ENCODE assay signal across 1 cellular context in the genomic region with DNA sequence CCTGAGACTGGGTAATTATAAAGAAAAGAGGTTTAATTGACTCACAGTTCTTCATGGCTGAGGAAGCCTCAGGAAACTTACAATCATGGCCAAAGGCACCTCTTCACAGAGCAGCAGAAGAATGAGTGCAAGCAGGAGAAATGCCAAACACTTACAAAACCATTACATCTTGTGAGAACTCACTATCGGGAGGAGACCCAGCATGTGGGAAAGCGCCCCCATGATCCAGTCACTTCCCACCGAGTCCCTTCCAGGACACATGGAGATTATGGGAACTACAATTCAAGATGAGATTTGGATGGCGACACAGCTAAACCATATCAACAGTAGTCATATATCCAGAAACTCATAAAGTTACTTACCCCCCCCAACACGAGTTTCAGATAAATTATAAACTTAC.
TF ChIP-seq lines count a peak whose summit lies in the region.

No MANE protein-coding gene starts in this region.

TF ChIP-seq in WTC11, 78 proteins besides CTCF, POLR2A, EP300 and RAD21 (continued from another document):
- TF ChIP-seq ZNF532 (CRISPR knock-in tag; IDR thresholded peaks at IDR 0.05; ENCODE audit: borderline replicate concordance) (no peak), GABPB1 (CRISPR knock-in tag; IDR thresholded peaks at IDR 0.05) (no peak), NR2C2 (CRISPR knock-in tag; IDR thresholded peaks at IDR 0.05) (no peak), GRHL2 (CRISPR knock-in tag; IDR thresholded peaks at IDR 0.05; ENCODE audit: insufficient replicate concordance, severe bottlenecking) (no peak)
- TF ChIP-seq, protein P1, sequence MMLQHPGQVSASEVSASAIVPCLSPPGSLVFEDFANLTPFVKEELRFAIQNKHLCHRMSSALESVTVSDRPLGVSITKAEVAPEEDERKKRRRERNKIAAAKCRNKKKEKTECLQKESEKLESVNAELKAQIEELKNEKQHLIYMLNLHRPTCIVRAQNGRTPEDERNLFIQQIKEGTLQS (CRISPR knock-in tag; conservative IDR thresholded peaks at IDR 0.05): no peak
